In genomic region chr19:6232567-6232966, GRCh38 we compare ENCODE assay signal across 1 cellular context.
A peak's percentile ranks its signal among the peaks of the same experiment; 100 is the strongest.
TF ChIP-seq lines count a peak whose summit lies in the region.

No MANE protein-coding gene starts in this region.

TF ChIP-seq in IMR-90, 13 proteins besides CTCF, POLR2A, EP300 and RAD21:
- no peak for TF ChIP-seq MXI1 (IDR thresholded peaks at IDR 0.05; ENCODE audit: borderline replicate concordance, low read depth, low read length)
- TF ChIP-seq FOS (IDR thresholded peaks at IDR 0.05; ENCODE audit: low read depth, low read length): no peak
- TF ChIP-seq, protein P1, sequence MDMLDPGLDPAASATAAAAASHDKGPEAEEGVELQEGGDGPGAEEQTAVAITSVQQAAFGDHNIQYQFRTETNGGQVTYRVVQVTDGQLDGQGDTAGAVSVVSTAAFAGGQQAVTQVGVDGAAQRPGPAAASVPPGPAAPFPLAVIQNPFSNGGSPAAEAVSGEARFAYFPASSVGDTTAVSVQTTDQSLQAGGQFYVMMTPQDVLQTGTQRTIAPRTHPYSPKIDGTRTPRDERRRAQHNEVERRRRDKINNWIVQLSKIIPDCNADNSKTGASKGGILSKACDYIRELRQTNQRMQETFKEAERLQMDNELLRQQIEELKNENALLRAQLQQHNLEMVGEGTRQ (IDR thresholded peaks at IDR 0.05; ENCODE audit: low read depth, low read length): no peak
- TF ChIP-seq CEBPB (IDR thresholded peaks at IDR 0.05; ENCODE audit: low read depth, low read length): peak; percentile 100
- no peak for TF ChIP-seq BHLHE40 (IDR thresholded peaks at IDR 0.05; ENCODE audit: low read depth, low read length)
- no peak; the same call in 1 of the 2 replicates for TF ChIP-seq RFX5 (IDR thresholded peaks at IDR 0.05; ENCODE audit: low read depth, low read length)
- no peak for TF ChIP-seq NFE2L2 (IDR thresholded peaks at IDR 0.05; ENCODE audit: low read depth, low read length)
- no peak for TF ChIP-seq SMC3 (IDR thresholded peaks at IDR 0.05; ENCODE audit: low read depth, low read length)
- TF ChIP-seq CHD1 (IDR thresholded peaks at IDR 0.05; ENCODE audit: low read depth, low read length): no peak
- peak; percentile 85 for TF ChIP-seq RCOR1 (IDR thresholded peaks at IDR 0.05; ENCODE audit: insufficient replicate concordance, low read length)
- no peak for TF ChIP-seq MAFK (IDR thresholded peaks at IDR 0.05; ENCODE audit: low read depth, low read length)
- no peak for TF ChIP-seq ELK1 (IDR thresholded peaks at IDR 0.05; ENCODE audit: borderline replicate concordance, low read depth, low read length)
- no peak for TF ChIP-seq MAZ (IDR thresholded peaks at IDR 0.05; ENCODE audit: borderline replicate concordance, low read depth, low read length)
